Comparison of ENCODE assay signal across 8 cellular contexts in the genomic region with DNA sequence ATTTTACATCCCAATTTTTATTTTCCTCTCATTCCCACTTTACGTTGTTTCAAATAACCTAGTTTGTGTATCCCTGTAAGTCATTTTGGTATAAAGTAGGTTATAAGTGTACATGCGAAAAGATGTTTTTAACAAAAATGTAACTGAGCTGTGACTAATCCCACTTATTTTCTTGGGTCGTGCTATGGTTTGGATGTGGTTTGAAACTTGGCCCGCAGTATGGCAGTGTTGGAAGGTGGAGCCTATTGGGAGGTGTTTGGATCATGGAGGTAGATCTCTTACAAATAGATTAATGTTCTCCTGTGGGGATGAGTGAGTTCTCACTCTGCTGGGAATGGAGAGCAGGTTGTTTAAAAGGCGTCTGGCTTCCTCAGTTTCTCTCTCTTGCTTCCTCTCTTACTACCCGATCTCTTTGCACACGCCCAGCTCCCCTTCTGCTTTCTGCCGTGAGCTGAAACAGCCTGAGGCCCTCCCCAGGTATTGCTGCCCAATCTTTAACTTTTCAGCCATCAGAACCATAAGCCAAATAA. TPM values are rescaled to one million over a fixed set of nuclear protein-coding genes. Genes with fewer than 3 reads are reported as not detected.
A peak's percentile ranks its signal among the peaks of the same experiment; 100 is the strongest.
DNase-seq lines count a peak whose midpoint lies in the region; ATAC-seq and TF ChIP-seq lines count a peak whose summit lies in the region.

No MANE protein-coding gene starts in this region.

- intact Hi-C loops in body of pancreas (cut with DNase I): no loop called here
- intact Hi-C loops in ovary (cut with DNase I): loop anchor here in 2 of 4 donors (5.0 to 10.0 kb wide), 3 partner anchors 123 to 275 kb away; a partner anchor contains a TSS

- DNase-seq in stimulated activated naive CD8-positive, alpha-beta T cell treated with anti-CD3 and anti-CD28 coated beads, Interleukin-15, Interleukin-2, amounts not matched to agents 100 U/mL and 50 U/mL, for 24 hours: no peak
- DNase-seq in KBM-7: no peak
- no peak for DNase-seq in body of pancreas
- DNase-seq in ovary: no peak

- no peaks in the 10 kb centered on the region for H3K9me3 Mint-ChIP-seq in stimulated activated naive CD8-positive, alpha-beta T cell treated with anti-CD3 and anti-CD28 coated beads, Interleukin-15, Interleukin-2, amounts not matched to agents 100 ng/mL and 50 ng/mL, for 24 hours

- H3K4me3 ChIP-seq in WI38 (ENCODE audit: low read depth, low read length) (peak overlapping the region; percentile 57), iPS-20b (ENCODE audit: low read length) (peak overlapping the region; percentile 64), body of pancreas (no peak overlapping the region), ovary (no peak overlapping the region)

- H3K9ac ChIP-seq in iPS-20b (ENCODE audit: low read depth, low read length): peak overlapping the region; percentile 75; the same call in 1 of the 2 replicates

- H3K36me3 ChIP-seq in iPS-20b (ENCODE audit: insufficient read depth, low read depth, low read length) (peaks cover 70% of the 10 kb centered on the region), body of pancreas (replicated peaks in 1 of 2; ENCODE audit: insufficient read depth in 1 of 2, low read depth in 2 of 2) (peaks cover 9 to 27% of the 10 kb centered on the region in 2 donors), ovary (no peaks in the 10 kb centered on the region)

- H3K27ac Mint-ChIP-seq in stimulated activated naive CD8-positive, alpha-beta T cell treated with anti-CD3 and anti-CD28 coated beads, Interleukin-15, Interleukin-2, amounts not matched to agents 100 ng/mL and 50 ng/mL, for 24 hours: peak overlapping the region; percentile 88

- peaks cover 52% of the 10 kb centered on the region for H3K4me1 Mint-ChIP-seq in stimulated activated naive CD8-positive, alpha-beta T cell treated with anti-CD3 and anti-CD28 coated beads, Interleukin-15, Interleukin-2, amounts not matched to agents 100 ng/mL and 50 ng/mL, for 24 hours (ENCODE audit: low read depth)

- in situ Hi-C loops in KBM-7 (cut with MboI; ENCODE audit: low pct_unique_long_range_greater_than_20kb, low sequenced_read_pairs): no loop called here

- H3K36me3 Mint-ChIP-seq in stimulated activated naive CD8-positive, alpha-beta T cell treated with anti-CD3 and anti-CD28 coated beads, Interleukin-15, Interleukin-2, amounts not matched to agents 100 ng/mL and 50 ng/mL, for 24 hours (ENCODE audit: low read depth): peaks cover 82% of the 10 kb centered on the region

- H3K9me3 ChIP-seq in iPS-20b (ENCODE audit: insufficient read depth, low read depth, low read length) (no peaks in the 10 kb centered on the region), body of pancreas (no peaks in the 10 kb centered on the region), ovary (no peaks in the 10 kb centered on the region)

- no peak for ATAC-seq in stimulated activated naive CD8-positive, alpha-beta T cell treated with anti-CD3 and anti-CD28 coated beads, Interleukin-15, Interleukin-2, amounts not matched to agents 100 U/mL and 50 U/mL, for 24 hours
- no peak for ATAC-seq in HG02973 (IDR thresholded peaks at IDR 0.05; ENCODE audit: unreplicated experiment)
- ATAC-seq in body of pancreas: no peak

- H3K27me3 Mint-ChIP-seq in stimulated activated naive CD8-positive, alpha-beta T cell treated with anti-CD3 and anti-CD28 coated beads, Interleukin-15, Interleukin-2, amounts not matched to agents 100 ng/mL and 50 ng/mL, for 24 hours: no peaks in the 10 kb centered on the region

- peak overlapping the region; percentile 3 for H3K27ac ChIP-seq in iPS-20b (ENCODE audit: low read length)
- peak overlapping the region in 1 of 4 donors; percentile 61 for H3K27ac ChIP-seq in body of pancreas
- H3K27ac ChIP-seq in ovary: no peak overlapping the region

- peak overlapping the region; percentile 97 for H3K4me3 Mint-ChIP-seq in stimulated activated naive CD8-positive, alpha-beta T cell treated with anti-CD3 and anti-CD28 coated beads, Interleukin-15, Interleukin-2, amounts not matched to agents 100 ng/mL and 50 ng/mL, for 24 hours

- H3K4me1 ChIP-seq in iPS-20b (ENCODE audit: insufficient read depth, low read length) (no peaks in the 10 kb centered on the region; the same call in 1 of the 2 replicates), body of pancreas (peaks cover 33% of the 10 kb centered on the region), ovary (ENCODE audit: insufficient read depth) (peaks cover 3% of the 10 kb centered on the region)

- no peak for TF ChIP-seq CTCF in WI38 (IDR thresholded peaks at IDR 0.05; ENCODE audit: low read depth, low read length)
- TF ChIP-seq CTCF in body of pancreas (IDR thresholded peaks at IDR 0.05): no peak
- no peak for TF ChIP-seq CTCF in ovary (IDR thresholded peaks at IDR 0.05)

- 88 to 91% methylated on average over 8 of the region's 8 CpGs for WGBS in body of pancreas, 2 donors
- 69 to 76% (median 76%) methylated on average over 8 of the region's 8 CpGs for WGBS in ovary, 3 donors

- H3K27me3 ChIP-seq in iPS-20b (ENCODE audit: insufficient read depth, low read length): no peaks in the 10 kb centered on the region
- no peaks in the 10 kb centered on the region for H3K27me3 ChIP-seq in body of pancreas
- no peaks in the 10 kb centered on the region for H3K27me3 ChIP-seq in ovary

- no peak for TF ChIP-seq EP300 in ovary (IDR thresholded peaks at IDR 0.05)

- TF ChIP-seq POLR2A in body of pancreas (IDR thresholded peaks at IDR 0.05) (no peak), ovary (IDR thresholded peaks at IDR 0.05) (no peak)

RNA-seq across cellular contexts. Expression of a gene that starts 7.2 kb away (rescaled TPM):
- total RNA-seq in body of pancreas: 1,000 to 10,000 TPM in 1 of 2 donors, 100 to 1,000 TPM in 1; 320 to 1,209 TPM
- total RNA-seq in ovary: 1,000 to 10,000 TPM in 6 of 7 donors, 100 to 1,000 TPM in 1; 986 to 2,251 (median 1,304) TPM
- polyA plus RNA-seq in ovary: 1,000 to 10,000 TPM; 3,412 to 6,011 TPM

RNA-seq across cellular contexts. Expression of a gene that starts 7.3 kb away (rescaled TPM):
- 10 to 100 TPM; 11.2 to 37.2 TPM for total RNA-seq in body of pancreas
- total RNA-seq in ovary: 10 to 100 TPM in 1 of 7 donors, 1 to 10 TPM in 6; 2.3 to 15.4 (median 4.9) TPM
- polyA plus RNA-seq in ovary: 1 to 10 TPM; 2.6 to 6.7 TPM

Comparison
In these comparisons a context has a peak if more than half of its experiments do, and no peak if none do; other contexts are left out.
1. H3K4me3 ChIP-seq: peak in WI38 (single experiment) and iPS-20b (single experiment); none in body of pancreas (0 of 2) and ovary (single experiment).